19 cellular contexts compared by ENCODE assay signal in genomic region chr7:31550432-31550831, GRCh38. TPM values are rescaled to one million over a fixed set of nuclear protein-coding genes. Genes with fewer than 3 reads are reported as not detected.
DNase-seq lines count a peak whose midpoint lies in the region; ATAC-seq, FAIRE-seq and TF ChIP-seq lines count a peak whose summit lies in the region.
"Had no signal": no experiment of that assay in that cellular context is flagged by ENCODE, and none has a peak within 500 bp of the region (broad histone marks: within the 10 kb centered on the region; RNA-seq: fewer than 3 reads in every experiment).

No MANE protein-coding gene starts in this region.

- no peak overlapping the region for H3K9ac ChIP-seq in mesendoderm (ENCODE audit: low read length)

- peaks cover 0 to 7% (median 0%) of the 10 kb centered on the region in 3 donors for H3K4me1 ChIP-seq in pancreas
- H3K4me1 ChIP-seq in mesendoderm (ENCODE audit: control insufficient read depth, low read depth, low read length), result no peaks in the 10 kb centered on the region

- intact Hi-C loops in pancreas (cut with DNase I), result no loop called here

- peaks cover 3% of the 10 kb centered on the region for H3K9me3 Mint-ChIP-seq in activated T-cell treated with anti-CD3 and anti-CD28 coated beads, Interleukin-2, amount 50 U/mL, for 24 hours

- no peak overlapping the region for H2BK15ac ChIP-seq in mesendoderm (replicated peaks; ENCODE audit: low read depth)

- H3K27ac Mint-ChIP-seq in activated T-cell treated with anti-CD3 and anti-CD28 coated beads, Interleukin-2, amount 50 U/mL, for 24 hours, result no peak overlapping the region
- H3K27ac Mint-ChIP-seq: CD4-positive, CD25-positive, alpha-beta regulatory T cell had no signal

- peak; percentile 51 for DNase-seq in Ammon's horn (ENCODE audit: low spot score)
- DNase-seq in HT-29 (ENCODE audit: low spot score), result peak; percentile 16
- DNase-seq in cerebellar cortex (ENCODE audit: low spot score), result peak; percentile 14
- DNase-seq in pancreas, result peak in 2 of 6 donors; percentile 15 to 25
- no peak for DNase-seq in activated T-cell treated with anti-CD3 and anti-CD28 coated beads, Interleukin-2, amount 50 U/mL, for 24 hours
- DNase-seq in NCI-H226, result no peak
- no peak for DNase-seq in DMS114 treated with DMSO at 0.1 percent for 48 hours (lab: John Stamatoyannopoulos, UW; ENCODE audit: unreplicated experiment)
- DNase-seq in mesendoderm, result no peak
- DNase-seq: AML-193; CD4-positive, CD25-positive, alpha-beta regulatory T cell; DMS79 treated with DMSO at 0.1 percent for 48 hours; GDM1; H7; Karpas-422; MM.1S; NCI-H2029; NCI-H2171 treated with DMSO at 0.1 percent for 48 hours; SHP77 had no signal

- no peak for FAIRE-seq in pancreas (lab: Jason Lieb, UNC)

- no peak for TF ChIP-seq CTCF in pancreas (IDR thresholded peaks at IDR 0.05)

- H3K23ac ChIP-seq in mesendoderm (ENCODE audit: low read length), result no peak overlapping the region

- H2BK120ac ChIP-seq in mesendoderm (ENCODE audit: low read depth, low read length), result no peak overlapping the region

- no peak overlapping the region for H3K4me3 Mint-ChIP-seq in activated T-cell treated with anti-CD3 and anti-CD28 coated beads, Interleukin-2, amount 50 U/mL, for 24 hours
- H3K4me3 Mint-ChIP-seq: CD4-positive, CD25-positive, alpha-beta regulatory T cell had no signal

- WGBS in pancreas, 2 donors, result 48 to 63% methylated on average over 1 of the region's 1 CpG
- WGBS in mesendoderm (ENCODE audit: extremely low coverage, insufficient coverage, low lambda C conversion rate), result no CpG with 5 or more reads among the region's 1 CpG

- H3K4me2 ChIP-seq in mesendoderm (ENCODE audit: low read length), result no peak overlapping the region

- H3K79me2 ChIP-seq in mesendoderm (ENCODE audit: control insufficient read depth, insufficient read depth, low read length), result no peaks in the 10 kb centered on the region

- no peak overlapping the region for H3K56ac ChIP-seq in mesendoderm (ENCODE audit: low read length)

- no peak overlapping the region for H4K5ac ChIP-seq in mesendoderm (ENCODE audit: low read length)

- H3K4ac ChIP-seq in mesendoderm (ENCODE audit: low read depth, low read length), result no peak overlapping the region

- H3K79me1 ChIP-seq in mesendoderm (ENCODE audit: low read length), result no peaks in the 10 kb centered on the region

- no peaks in the 10 kb centered on the region for H3K27me3 ChIP-seq in pancreas
- no peaks in the 10 kb centered on the region for H3K27me3 ChIP-seq in mesendoderm (ENCODE audit: insufficient read depth, low read length, poor library complexity)

- H4K8ac ChIP-seq in mesendoderm (ENCODE audit: low read depth, low read length), result no peak overlapping the region

- no peaks in the 10 kb centered on the region for H3K9me3 ChIP-seq in pancreas

- peak in 3 of 4 donors; percentile 40 to 71 (median 61) for ATAC-seq in pancreas
- ATAC-seq: SK-N-SH treated with all-trans-retinoic acid at 6 μM for 48 hours had no signal

- H3K18ac ChIP-seq in mesendoderm (ENCODE audit: low read length), result no peak overlapping the region

- H3K27ac ChIP-seq in pancreas, result peak overlapping the region in 2 of 4 donors; percentile 31 to 36
- H3K27ac ChIP-seq in mesendoderm (ENCODE audit: low read depth, low read length), result no peak overlapping the region

- H3K4me1 Mint-ChIP-seq in activated T-cell treated with anti-CD3 and anti-CD28 coated beads, Interleukin-2, amount 50 U/mL, for 24 hours (ENCODE audit: low read depth), result no peaks in the 10 kb centered on the region
- H3K4me1 Mint-ChIP-seq: CD4-positive, CD25-positive, alpha-beta regulatory T cell had no signal

- H2BK5ac ChIP-seq in mesendoderm (ENCODE audit: low read length), result no peak overlapping the region

- H3K36me3 ChIP-seq in pancreas, result no peaks in the 10 kb centered on the region
- no peaks in the 10 kb centered on the region for H3K36me3 ChIP-seq in mesendoderm (ENCODE audit: control insufficient read depth, insufficient read depth, low read length)

- no peak overlapping the region for H3K4me3 ChIP-seq in pancreas
- H3K4me3 ChIP-seq in mesendoderm (ENCODE audit: low read length), result no peak overlapping the region

- H3K36me3 Mint-ChIP-seq in activated T-cell treated with anti-CD3 and anti-CD28 coated beads, Interleukin-2, amount 50 U/mL, for 24 hours (ENCODE audit: low read depth), result no peaks in the 10 kb centered on the region
- H3K36me3 Mint-ChIP-seq: CD4-positive, CD25-positive, alpha-beta regulatory T cell had no signal

- no peak overlapping the region for H2AK5ac ChIP-seq in mesendoderm (ENCODE audit: low read length)

- no peaks in the 10 kb centered on the region for H3K27me3 Mint-ChIP-seq in activated T-cell treated with anti-CD3 and anti-CD28 coated beads, Interleukin-2, amount 50 U/mL, for 24 hours
- H3K27me3 Mint-ChIP-seq: CD4-positive, CD25-positive, alpha-beta regulatory T cell had no signal

RNA-seq across cellular contexts. Expression of gene ITPRID1, which starts 36.5 kb away (rescaled TPM):
- total RNA-seq in HT-29 (2014; rRNA removed; shearing (Covaris generic)), result 0.05 TPM in 1 of 2 replicates, not detected in the other
- total RNA-seq in pancreas, result under 1 TPM in 5 of 6 donors, not detected in 1; 0.05 to 0.72 (median 0.09) TPM
- polyA plus RNA-seq in pancreas, result under 1 TPM in 1 of 2 donors, not detected in 1; 0.02 TPM
- 0.38 TPM for polyA plus RNA-seq in mesendoderm (2013, experiment 1 of 2)
- 0.52 TPM for polyA plus RNA-seq in mesendoderm (2013, experiment 2 of 2)
- total RNA-seq: CD4-positive, CD25-positive, alpha-beta regulatory T cell had no signal
- polyA plus RNA-seq: CD4-positive, CD25-positive, alpha-beta regulatory T cell had no signal

Comparison
In these comparisons a context has a peak if more than half of its experiments do, and no peak if none do; other contexts are left out.
1. DNase-seq: peak in Ammon's horn (single experiment), HT-29 (single experiment) and cerebellar cortex (single experiment); none in activated T-cell treated with anti-CD3 and anti-CD28 coated beads, Interleukin-2, amount 50 U/mL, for 24 hours (single experiment), NCI-H226 (single experiment), DMS114 treated with DMSO at 0.1 percent for 48 hours (single experiment) and mesendoderm (single experiment).